Comparison of ENCODE assay signal across 30 cellular contexts in the genomic region with DNA sequence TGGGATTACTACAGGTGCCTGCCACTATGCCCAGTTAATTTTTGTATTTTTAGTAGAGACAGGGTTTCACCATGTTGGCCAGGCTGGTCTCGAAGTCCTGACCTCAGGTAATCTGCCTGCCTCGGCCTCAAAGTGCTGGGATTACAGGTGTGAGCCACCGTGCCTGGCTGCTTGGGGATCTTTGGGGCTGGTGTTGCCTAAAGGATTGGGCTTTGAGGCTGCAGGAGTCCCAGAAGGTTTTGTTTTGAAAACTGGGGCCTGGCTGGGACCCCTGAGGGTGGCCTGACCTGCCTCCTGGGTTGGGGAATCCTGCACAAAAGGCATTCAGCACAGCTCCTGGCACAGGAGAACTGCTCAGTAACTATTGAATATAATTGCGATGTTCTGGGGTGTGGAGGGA.
"Had no signal": no experiment of that assay in that cellular context is flagged by ENCODE, and none has a peak within 500 bp of the region (broad histone marks: within the 10 kb centered on the region; RNA-seq: fewer than 3 reads in every experiment).

No MANE protein-coding gene starts in this region.

- H3K9me3 ChIP-seq: adrenal gland, body of pancreas, breast epithelium, SJSA1, SK-N-SH had no signal

- ATAC-seq: activated CD8-positive, alpha-beta T cell treated with anti-CD3 and anti-CD28 coated beads for 36 hours; activated naive CD4-positive, alpha-beta T cell treated with anti-CD3 and anti-CD28 coated beads, Interleukin-2, amount 50 U/mL, for 72 hours; activated T-cell treated with anti-CD3 and anti-CD28 coated beads, Interleukin-2, amount 50 U/mL, for 72 hours; activated T-helper 17 cell treated with anti-CD3 and anti-CD28 coated beads, Interleukin-2, amount 50 U/mL, for 72 hours; body of pancreas; Panc1 had no signal

- H3K27ac Mint-ChIP-seq: activated CD4-positive, alpha-beta T cell treated with anti-CD3 and anti-CD28 coated beads, Interleukin-2, amount 10 ng/mL, durations not matched to agents 24 days and 14 days; activated CD8-positive, alpha-beta T cell treated with anti-CD3 and anti-CD28 coated beads for 36 hours; activated naive CD4-positive, alpha-beta T cell treated with anti-CD3 and anti-CD28 coated beads for 36 hours; activated naive CD4-positive, alpha-beta T cell treated with anti-CD3 and anti-CD28 coated beads, Interleukin-2, amount 50 U/mL, for 72 hours; activated T-cell treated with anti-CD3 and anti-CD28 coated beads, Interleukin-2, amount 50 U/mL, for 72 hours; activated T-helper 17 cell treated with anti-CD3 and anti-CD28 coated beads, Interleukin-2, amount 50 U/mL, for 72 hours; T-helper 1 cell treated with Interleukin-12 subunit alpha and Interleukin-12 subunit beta and Interleukin-4 antibody, amounts not matched to agents 30 μg/mL and 1 μg/mL, for 36 hours; T-helper 2 cell treated with Interferon-gamma antibody and Interleukin-4, amounts not matched to agents 5 μg/mL and 100 μg/mL, for 36 hours had no signal

- H3K4me1 Mint-ChIP-seq: activated CD4-positive, alpha-beta T cell treated with anti-CD3 and anti-CD28 coated beads, Interleukin-2, amount 10 ng/mL, durations not matched to agents 24 days and 14 days; activated T-helper 17 cell treated with anti-CD3 and anti-CD28 coated beads, Interleukin-2, amount 50 U/mL, for 72 hours had no signal

- H3K36me3 ChIP-seq: adrenal gland, breast epithelium, SJSA1 had no signal

- DNase-seq: activated CD4-positive, alpha-beta T cell treated with anti-CD3 and anti-CD28 coated beads, Interleukin-2, amount 10 ng/mL, durations not matched to agents 24 days and 14 days; activated CD4-positive, alpha-beta T cell treated with anti-CD3 and anti-CD28 coated beads, Interleukin-2, amount 50 U/mL, for 4 hours; activated CD8-positive, alpha-beta T cell treated with anti-CD3 and anti-CD28 coated beads for 36 hours; activated gamma-delta T cell treated with Interleukin-2 at 50 U/mL for 16 hours; activated naive CD4-positive, alpha-beta T cell treated with anti-CD3 and anti-CD28 coated beads for 36 hours; activated T-cell treated with anti-CD3 and anti-CD28 coated beads, Interleukin-2, amount 50 U/mL, for 1 hour; activated T-cell treated with anti-CD3 and anti-CD28 coated beads, Interleukin-2, amount 50 U/mL, for 72 hours; body of pancreas; caudate nucleus; Karpas-422; KBM-7; NCI-H1048; NCI-H1105 treated with DMSO at 0.1 percent for 48 hours; NCI-H1436; NCI-H1694; NCI-H1930; NCI-H2081 treated with DMSO at 0.1 percent for 48 hours; NCI-H226; NCI-H446 treated with DMSO at 0.1 percent for 48 hours; NCI-H524; SHP77 treated with DMSO at 0.1 percent for 48 hours; SK-N-SH had no signal

- H3K4me3 ChIP-seq: adrenal gland, body of pancreas, breast epithelium, SJSA1 had no signal

- H3K27ac ChIP-seq: adrenal gland, body of pancreas, breast epithelium, SJSA1 had no signal

- H3K4me3 Mint-ChIP-seq: activated CD4-positive, alpha-beta T cell treated with anti-CD3 and anti-CD28 coated beads, Interleukin-2, amount 10 ng/mL, durations not matched to agents 24 days and 14 days; activated CD8-positive, alpha-beta T cell treated with anti-CD3 and anti-CD28 coated beads for 36 hours; activated naive CD4-positive, alpha-beta T cell treated with anti-CD3 and anti-CD28 coated beads for 36 hours; activated T-cell treated with anti-CD3 and anti-CD28 coated beads, Interleukin-2, amount 50 U/mL, for 72 hours; activated T-helper 17 cell treated with anti-CD3 and anti-CD28 coated beads, Interleukin-2, amount 50 U/mL, for 72 hours; T-helper 1 cell treated with Interleukin-12 subunit alpha and Interleukin-12 subunit beta and Interleukin-4 antibody, amounts not matched to agents 30 μg/mL and 1 μg/mL, for 36 hours; T-helper 2 cell treated with Interferon-gamma antibody and Interleukin-4, amounts not matched to agents 5 μg/mL and 100 μg/mL, for 36 hours had no signal

- H3K27me3 ChIP-seq: adrenal gland, body of pancreas, breast epithelium, SJSA1 had no signal

- H3K4me1 ChIP-seq: adrenal gland, body of pancreas, breast epithelium, SJSA1 had no signal

- H3K9ac ChIP-seq: SK-N-SH had no signal

- H3K9me3 Mint-ChIP-seq: activated CD4-positive, alpha-beta T cell treated with anti-CD3 and anti-CD28 coated beads, Interleukin-2, amount 10 ng/mL, durations not matched to agents 24 days and 14 days; activated CD8-positive, alpha-beta T cell treated with anti-CD3 and anti-CD28 coated beads for 36 hours; activated naive CD4-positive, alpha-beta T cell treated with anti-CD3 and anti-CD28 coated beads for 36 hours; activated naive CD4-positive, alpha-beta T cell treated with anti-CD3 and anti-CD28 coated beads, Interleukin-2, amount 50 U/mL, for 72 hours; activated T-cell treated with anti-CD3 and anti-CD28 coated beads, Interleukin-2, amount 50 U/mL, for 72 hours; activated T-helper 17 cell treated with anti-CD3 and anti-CD28 coated beads, Interleukin-2, amount 50 U/mL, for 72 hours; T-helper 1 cell treated with Interleukin-12 subunit alpha and Interleukin-12 subunit beta and Interleukin-4 antibody, amounts not matched to agents 30 μg/mL and 1 μg/mL, for 36 hours; T-helper 2 cell treated with Interferon-gamma antibody and Interleukin-4, amounts not matched to agents 5 μg/mL and 100 μg/mL, for 36 hours had no signal

- H3K4me2 ChIP-seq: SK-N-SH had no signal
